Comparison of ENCODE assay signal across 1 cellular context in the genomic region with DNA sequence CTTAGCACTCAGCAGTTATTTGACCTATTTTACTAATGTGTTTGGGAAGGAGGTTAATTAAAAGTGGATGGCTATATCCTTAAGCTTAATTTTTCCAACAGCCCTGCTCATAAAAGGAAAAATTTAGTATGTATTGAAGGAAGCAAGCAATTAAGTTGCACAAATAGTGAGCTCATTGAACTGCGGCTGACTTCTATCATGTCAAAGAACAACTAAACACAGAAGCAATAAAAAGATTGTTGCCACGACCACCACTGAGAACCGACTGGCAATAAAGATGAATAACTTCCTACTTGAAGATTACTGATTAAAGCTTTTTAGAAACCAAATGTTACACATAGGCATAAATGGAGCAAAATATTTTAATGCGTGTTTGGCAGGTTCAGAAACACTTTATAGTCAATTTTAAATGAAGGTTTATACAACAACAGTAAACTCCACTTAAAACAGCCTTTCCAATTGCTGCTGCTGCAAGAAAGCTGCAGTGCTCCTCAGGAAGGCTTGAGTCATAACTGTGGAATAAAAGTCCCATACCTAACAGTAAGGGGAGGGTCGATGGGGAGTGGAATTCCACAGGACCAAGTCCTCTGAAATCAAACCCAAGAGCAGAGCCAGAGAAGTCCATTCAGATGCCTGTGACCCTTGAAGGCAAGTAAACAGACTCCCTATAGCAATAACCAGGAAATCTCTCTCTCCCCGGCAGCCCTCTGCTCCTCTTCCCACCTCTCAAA.
A peak's percentile ranks its signal among the peaks of the same experiment; 100 is the strongest.
TF ChIP-seq lines count a peak whose summit lies in the region.

No MANE protein-coding gene starts in this region.

TF ChIP-seq in HEK293, 187 proteins besides CTCF, POLR2A, EP300 and RAD21 (continued from another document):
- TF ChIP-seq ZNF843 (tag by site-specific recombination; IDR thresholded peaks at IDR 0.05) = peak; percentile 78
- peak; percentile 82 for TF ChIP-seq TCF7L2 (IDR thresholded peaks at IDR 0.05; ENCODE audit: borderline replicate concordance, low read depth, low read length)
- TF ChIP-seq ZNF155 (tag by site-specific recombination; IDR thresholded peaks at IDR 0.05) = no peak
- peak; percentile 83 for TF ChIP-seq PRDM6 (tag by site-specific recombination; IDR thresholded peaks at IDR 0.05)
- no peak for TF ChIP-seq RBAK (tag by site-specific recombination; IDR thresholded peaks at IDR 0.05)
- peak; percentile 67 for TF ChIP-seq MYNN (tag by site-specific recombination; IDR thresholded peaks at IDR 0.05; ENCODE audit: borderline replicate concordance)
- TF ChIP-seq ZNF660 (tag by site-specific recombination; IDR thresholded peaks at IDR 0.05) = no peak
- no peak for TF ChIP-seq ZBTB26 (tag by site-specific recombination; optimal IDR thresholded peaks at IDR 0.05)
- TF ChIP-seq, protein P1, sequence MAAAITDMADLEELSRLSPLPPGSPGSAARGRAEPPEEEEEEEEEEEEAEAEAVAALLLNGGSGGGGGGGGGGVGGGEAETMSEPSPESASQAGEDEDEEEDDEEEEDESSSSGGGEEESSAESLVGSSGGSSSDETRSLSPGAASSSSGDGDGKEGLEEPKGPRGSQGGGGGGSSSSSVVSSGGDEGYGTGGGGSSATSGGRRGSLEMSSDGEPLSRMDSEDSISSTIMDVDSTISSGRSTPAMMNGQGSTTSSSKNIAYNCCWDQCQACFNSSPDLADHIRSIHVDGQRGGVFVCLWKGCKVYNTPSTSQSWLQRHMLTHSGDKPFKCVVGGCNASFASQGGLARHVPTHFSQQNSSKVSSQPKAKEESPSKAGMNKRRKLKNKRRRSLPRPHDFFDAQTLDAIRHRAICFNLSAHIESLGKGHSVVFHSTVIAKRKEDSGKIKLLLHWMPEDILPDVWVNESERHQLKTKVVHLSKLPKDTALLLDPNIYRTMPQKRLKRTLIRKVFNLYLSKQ (tag by site-specific recombination; IDR thresholded peaks at IDR 0.05; ENCODE audit: borderline replicate concordance) = no peak
- TF ChIP-seq ZNF335 (tag by site-specific recombination; conservative IDR thresholded peaks at IDR 0.05) = peak; percentile 43
- peak; percentile 26; the same call in 1 of the 2 replicates for TF ChIP-seq ATF2 (tag by site-specific recombination; IDR thresholded peaks at IDR 0.05; ENCODE audit: low read depth)
- TF ChIP-seq, protein P2, sequence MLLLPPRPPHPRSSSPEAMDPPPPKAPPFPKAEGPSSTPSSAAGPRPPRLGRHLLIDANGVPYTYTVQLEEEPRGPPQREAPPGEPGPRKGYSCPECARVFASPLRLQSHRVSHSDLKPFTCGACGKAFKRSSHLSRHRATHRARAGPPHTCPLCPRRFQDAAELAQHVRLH (tag by site-specific recombination; IDR thresholded peaks at IDR 0.05) = 0 out of 2 replicates have a peak, but pooled peaks have one; percentile 19
- peak; percentile 85 for TF ChIP-seq GLIS1 (tag by site-specific recombination; IDR thresholded peaks at IDR 0.05)
TF ChIP-seq in HEK293: peak in this region for 13.
